In genomic region chr16:82396509-82396908, GRCh38 we compare ENCODE assay signal across 15 cellular contexts.
A peak's percentile ranks its signal among the peaks of the same experiment; 100 is the strongest.
DNase-seq lines count a peak whose midpoint lies in the region; ATAC-seq and TF ChIP-seq lines count a peak whose summit lies in the region.
"Had no signal": no experiment of that assay in that cellular context is flagged by ENCODE, and none has a peak within 500 bp of the region (broad histone marks: within the 10 kb centered on the region; RNA-seq: fewer than 3 reads in every experiment).

No MANE protein-coding gene starts in this region.

- H3K36me3 ChIP-seq in HEK293 (ENCODE audit: control insufficient read depth in 2 of 2, insufficient read depth in 1 of 2, low read length in 2 of 2): no peaks in the 10 kb centered on the region

- H3K9me3 ChIP-seq in HEK293 (ENCODE audit: control insufficient read depth, insufficient read depth, low read depth, low read length): no peaks in the 10 kb centered on the region
- H3K9me3 ChIP-seq: A549 had no signal

- POLR2A ChIA-PET in HEK293 (lab: Yijun Ruan, JAX): no interaction called here

- H3K27ac ChIP-seq in HEK293 (ENCODE audit: extremely low read depth, low read depth, low read length): no peak overlapping the region
- H3K27ac ChIP-seq: 22Rv1, A549 had no signal

- TF ChIP-seq CTCF in HEK293 (tag by site-specific recombination; IDR thresholded peaks at IDR 0.05): no peak

- CTCF ChIA-PET in HEK293 (lab: Yijun Ruan, JAX): interaction anchor here (1.2 kb wide), 1 partner anchor 133 kb away, joined by 4 read pairs; no protein-coding TSS in a partner anchor

- peak; percentile 28 to 35 for DNase-seq in SHP77 (lab: John Stamatoyannopoulos, UW)
- no peak for DNase-seq in SHP77 treated with DMSO at 0.1 percent for 48 hours (lab: John Stamatoyannopoulos, UW)
- DNase-seq in NCI-H510A treated with DMSO at 0.1 percent for 48 hours (lab: John Stamatoyannopoulos, UW): peak; percentile 30
- no peak for DNase-seq in NCI-H2196 (lab: John Stamatoyannopoulos, UW; ENCODE audit: unreplicated experiment)
- DNase-seq: AML-193; Calu3; CD4-positive, alpha-beta memory T cell; HCEC 1CT; HFFc6 had no signal

- ATAC-seq in GM18868 (IDR thresholded peaks at IDR 0.05; ENCODE audit: unreplicated experiment) (no peak), GM21717 (IDR thresholded peaks at IDR 0.05; ENCODE audit: unreplicated experiment) (no peak)
- ATAC-seq: A549, GM23338 had no signal

- no peaks in the 10 kb centered on the region for H3K4me1 ChIP-seq in HEK293 (ENCODE audit: control insufficient read depth, insufficient read depth, low read length)
- H3K4me1 ChIP-seq: A549 had no signal

- no peak overlapping the region for H3K4me3 ChIP-seq in HEK293 (ENCODE audit: low read depth, low read length)
- H3K4me3 ChIP-seq: A549, GM23338 had no signal

TF ChIP-seq in HEK293, 187 proteins besides CTCF, POLR2A, EP300 and RAD21:
- no peak for TF ChIP-seq ZNF24 (tag by site-specific recombination; IDR thresholded peaks at IDR 0.05)
- TF ChIP-seq ZEB2 (tag by site-specific recombination; IDR thresholded peaks at IDR 0.05): no peak
- TF ChIP-seq ATF2 (tag by site-specific recombination; IDR thresholded peaks at IDR 0.05; ENCODE audit: low read depth): 0 out of 2 replicates have a peak, but pooled peaks have one; percentile 36

Comparison
In these comparisons a context has a peak if more than half of its experiments do, and no peak if none do; other contexts are left out.
1. DNase-seq: peak in SHP77 (2 of 2) and NCI-H510A treated with DMSO at 0.1 percent for 48 hours (single experiment); none in SHP77 treated with DMSO at 0.1 percent for 48 hours (single experiment) and NCI-H2196 (single experiment).